33 cellular contexts compared by ENCODE assay signal in genomic region chr10:55485827-55486226, GRCh38.
"Had no signal": no experiment of that assay in that cellular context is flagged by ENCODE, and none has a peak within 500 bp of the region (broad histone marks: within the 10 kb centered on the region; RNA-seq: fewer than 3 reads in every experiment).

No MANE protein-coding gene starts in this region.

- DNase-seq: Karpas-422, Kasumi-1, MG63, MM.1S, MV-4-11, NCI-H1048, NCI-H1092, NCI-H1092 treated with DMSO at 0.1 percent for 48 hours, NCI-H1105, NCI-H1105 treated with DMSO at 0.1 percent for 48 hours, NCI-H1417 treated with DMSO at 0.1 percent for 48 hours, NCI-H1436, NCI-H1436 treated with DMSO at 0.1 percent for 48 hours, NCI-H146, NCI-H1694, NCI-H1694 treated with DMSO at 0.1 percent for 48 hours, NCI-H187, NCI-H187 treated with DMSO at 0.1 percent for 48 hours, NCI-H1930, NCI-H2029, NCI-H2029 treated with DMSO at 0.1 percent for 48 hours, NCI-H2081, NCI-H2081 treated with DMSO at 0.1 percent for 48 hours, NCI-H2107, NCI-H2171, NCI-H2171 treated with DMSO at 0.1 percent for 48 hours, NCI-H2227 treated with DMSO at 0.1 percent for 48 hours, NCI-H226, NCI-H345, NCI-H446, NCI-H446 treated with DMSO at 0.1 percent for 48 hours, NCI-H510A had no signal

- H3K4me2 ChIP-seq: KMS-11 had no signal

- H3K9ac ChIP-seq: KMS-11 had no signal

- H3K4me3 ChIP-seq: MG63 had no signal

- H3K36me3 ChIP-seq: MG63 had no signal

- H3K9me3 ChIP-seq: MG63 had no signal

- H3K27ac ChIP-seq: KMS-11 had no signal

- H3K27me3 ChIP-seq: MG63 had no signal
